Comparison of ENCODE assay signal across 25 cellular contexts in the genomic region with DNA sequence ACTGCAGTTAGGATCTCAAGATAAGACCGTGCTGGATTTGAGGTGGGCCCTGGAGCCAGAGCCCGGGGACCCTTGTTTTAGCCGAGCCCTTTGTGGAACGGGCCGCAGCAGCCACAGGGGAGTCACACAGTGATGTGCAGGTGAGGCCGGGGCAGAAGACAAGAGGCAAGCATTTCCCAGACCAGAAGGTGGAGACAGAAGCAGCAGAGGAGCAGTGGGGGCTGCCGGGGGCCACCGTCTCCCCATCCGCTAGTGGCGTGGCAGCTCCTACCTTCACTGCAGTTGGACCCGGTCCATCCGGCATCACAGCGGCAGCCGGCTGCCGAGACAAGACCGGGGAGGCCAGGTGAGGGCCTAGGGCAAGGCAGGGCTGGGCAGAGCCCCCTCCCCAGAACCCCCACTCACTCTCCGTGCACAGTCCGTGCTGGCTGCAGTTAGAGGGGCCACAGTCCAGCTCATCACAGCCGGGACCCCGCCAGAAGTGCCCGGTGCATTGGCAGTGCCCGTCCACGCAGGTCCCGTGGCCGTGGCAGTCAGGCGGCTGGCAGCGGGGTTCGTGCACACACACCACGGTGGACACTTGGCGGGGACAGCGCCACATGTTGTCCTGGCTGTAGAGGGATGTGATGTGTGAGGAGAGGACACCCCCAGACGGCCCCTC. TPM values are rescaled to one million over a fixed set of nuclear protein-coding genes. Genes with fewer than 3 reads are reported as not detected.
DNase-seq lines count a peak whose midpoint lies in the region; ATAC-seq and TF ChIP-seq lines count a peak whose summit lies in the region.
"Had no signal": no experiment of that assay in that cellular context is flagged by ENCODE, and none has a peak within 500 bp of the region (broad histone marks: within the 10 kb centered on the region; RNA-seq: fewer than 3 reads in every experiment).

No MANE protein-coding gene starts in this region.

- H3K4me2 ChIP-seq in IMR-90 (ENCODE audit: low read depth, low read length) (no peak overlapping the region), neuronal stem cell (ENCODE audit: insufficient read depth, low read length, poor library complexity, severe bottlenecking) (no peak overlapping the region), trophoblast cell (ENCODE audit: low read length) (no peak overlapping the region)
- H3K4me2 ChIP-seq: SK-N-SH had no signal

- H3K9me1 ChIP-seq in IMR-90 (ENCODE audit: insufficient read depth, low read length): peaks cover 2% of the 10 kb centered on the region; the same call in 1 of the 2 replicates

- peaks cover 0 to 8% of the 10 kb centered on the region in 2 experiments; a peak in 2 of 4 replicates for H3K79me1 ChIP-seq in IMR-90 (ENCODE audit: low read depth in 1 of 2, low read length in 2 of 2)
- H3K79me1 ChIP-seq in neuronal stem cell (ENCODE audit: low read depth, low read length): peaks cover 4% of the 10 kb centered on the region
- no peaks in the 10 kb centered on the region for H3K79me1 ChIP-seq in trophoblast cell (ENCODE audit: low read length)

- H2BK12ac ChIP-seq in neuronal stem cell (ENCODE audit: low read length) (no peak overlapping the region), trophoblast cell (ENCODE audit: low read length) (no peak overlapping the region)

- H2BK15ac ChIP-seq in IMR-90 (ENCODE audit: low read depth, low read length): no peak overlapping the region
- no peak overlapping the region for H2BK15ac ChIP-seq in neuronal stem cell (ENCODE audit: low read length)

- H4K91ac ChIP-seq in IMR-90 (ENCODE audit: insufficient read depth, low read depth, low read length): no peak overlapping the region
- no peak overlapping the region for H4K91ac ChIP-seq in neuronal stem cell (ENCODE audit: low read depth, low read length, poor library complexity)
- H4K91ac ChIP-seq in trophoblast cell (ENCODE audit: low read depth, low read length): no peak overlapping the region

- no peak overlapping the region for H4K12ac ChIP-seq in trophoblast cell (ENCODE audit: low read depth, low read length)

- CTCF ChIA-PET in IMR-90 (lab: Yijun Ruan, JAX): no interaction called here

- POLR2A ChIA-PET in IMR-90 (lab: Charles Lee; ENCODE audit: unreplicated experiment): no interaction called here

- no peak overlapping the region for H3K14ac ChIP-seq in IMR-90 (replicated peaks; ENCODE audit: low read depth, low read length)
- H3K14ac ChIP-seq in neuronal stem cell (ENCODE audit: low read length): no peak overlapping the region
- H3K14ac ChIP-seq in trophoblast cell (ENCODE audit: low read length): no peak overlapping the region

- H3K79me2 ChIP-seq in trophoblast cell (ENCODE audit: control insufficient read depth, insufficient read depth, low read length, poor library complexity): no peaks in the 10 kb centered on the region

- no peaks in the 10 kb centered on the region for H3K9me3 ChIP-seq in IMR-90 (ENCODE audit: control insufficient read depth, insufficient read depth, low read length)
- no peaks in the 10 kb centered on the region for H3K9me3 ChIP-seq in neuronal stem cell (replicated peaks in 1 of 2; ENCODE audit: control insufficient read depth in 2 of 2, insufficient read depth in 1 of 2, low read depth in 1 of 2, low read length in 2 of 2)
- peaks cover 1% of the 10 kb centered on the region for H3K9me3 ChIP-seq in trophoblast cell (ENCODE audit: insufficient read depth, low read depth, low read length)
- H3K9me3 ChIP-seq: BE2C, SK-N-SH had no signal

- no peak overlapping the region for H2AFZ ChIP-seq in IMR-90 (replicated peaks; ENCODE audit: low read length, poor library complexity)
- H2AFZ ChIP-seq in neuronal stem cell (ENCODE audit: low read length): no peak overlapping the region
- no peak overlapping the region for H2AFZ ChIP-seq in trophoblast cell (ENCODE audit: insufficient read depth, low read length, poor library complexity)

- no peak overlapping the region for H2AK5ac ChIP-seq in IMR-90 (ENCODE audit: low read depth, low read length)
- H2AK5ac ChIP-seq in neuronal stem cell (ENCODE audit: low read depth, low read length): no peak overlapping the region
- no peak overlapping the region for H2AK5ac ChIP-seq in trophoblast cell (ENCODE audit: low read length)

- DNase-seq in IMR-90: no peak
- peak in 2 of 10 donors; percentile 29 to 56 for DNase-seq in dorsolateral prefrontal cortex
- DNase-seq in neuronal stem cell (ENCODE audit: low spot score): no peak
- no peak for DNase-seq in SKM-1 (lab: John Stamatoyannopoulos, UW; ENCODE audit: unreplicated experiment)
- DNase-seq in NCI-H446 treated with DMSO at 0.1 percent for 48 hours (lab: John Stamatoyannopoulos, UW): no peak
- DNase-seq in trophoblast cell: no peak
- DNase-seq: BE2C, Calu3, DMS79 treated with DMSO at 0.1 percent for 48 hours, GF-D8, KBM-7, MV-4-11, NCI-H1105, NCI-H1436 treated with DMSO at 0.1 percent for 48 hours, NCI-H1930, NCI-H2107, NCI-H524 treated with DMSO at 0.1 percent for 48 hours, NCI-H774, SK-N-SH had no signal

- peaks cover 2% of the 10 kb centered on the region; the same call in 1 of the 2 replicates for H3K4me1 ChIP-seq in IMR-90 (ENCODE audit: control insufficient read depth, insufficient read depth, low read length)
- H3K4me1 ChIP-seq in neuronal stem cell (ENCODE audit: control insufficient read depth in 2 of 2, insufficient read depth in 1 of 2, low read depth in 1 of 2, low read length in 2 of 2): peaks cover 0 to under 1% of the 10 kb centered on the region in 2 donors
- peaks cover under 1 to 2% of the 10 kb centered on the region in 2 experiments for H3K4me1 ChIP-seq in trophoblast cell (ENCODE audit: control insufficient read depth in 1 of 2, insufficient read depth in 2 of 2, low read length in 2 of 2)
- H3K4me1 ChIP-seq: BE2C had no signal

- intact Hi-C loops in IMR-90 (cut with micrococcal nuclease): no loop called here
- intact Hi-C loops in dorsolateral prefrontal cortex (cut with DNase I): no loop called here

- H3K27me3 ChIP-seq in IMR-90 (ENCODE audit: control insufficient read depth, insufficient read depth, low read length) (no peaks in the 10 kb centered on the region), dorsolateral prefrontal cortex (no peaks in the 10 kb centered on the region), neuronal stem cell (ENCODE audit: control insufficient read depth in 3 of 3, insufficient read depth in 3 of 3, low read depth in 1 of 3, low read length in 3 of 3) (peaks cover 0 to 1% (median 0%) of the 10 kb centered on the region in 3 experiments), trophoblast cell (ENCODE audit: insufficient read depth, low read length) (no peaks in the 10 kb centered on the region)

- in situ Hi-C loops in IMR-90 (cut with MboI; ENCODE audit: low sequenced_read_pairs): no loop called here

- H3K56ac ChIP-seq in IMR-90 (ENCODE audit: extremely low read depth, insufficient read depth, low read length): no peak overlapping the region

- H4K8ac ChIP-seq in IMR-90 (ENCODE audit: low read depth in 2 of 2, low read length in 2 of 2) (no peak overlapping the region), neuronal stem cell (ENCODE audit: low read depth, low read length) (peak overlapping the region; percentile 31), trophoblast cell (ENCODE audit: low read depth, low read length) (no peak overlapping the region)

- H2BK20ac ChIP-seq in IMR-90 (ENCODE audit: low read depth, low read length): no peak overlapping the region

- no peak for TF ChIP-seq CTCF in IMR-90 (conservative IDR thresholded peaks at IDR 0.05; ENCODE audit: low read depth, low read length)
- no peak for TF ChIP-seq CTCF in dorsolateral prefrontal cortex (IDR thresholded peaks at IDR 0.05 in 54 of 56, conservative IDR thresholded peaks at IDR 0.05 in 2 of 56; ENCODE audit: low read depth in 1 of 56, partially characterized antibody in 56 of 56)

- H3K4me3 ChIP-seq in IMR-90 (ENCODE audit: insufficient read depth, low read depth, low read length): no peak overlapping the region
- H3K4me3 ChIP-seq in dorsolateral prefrontal cortex: peak overlapping the region in 49 of 59 donors; percentile 5 to 88 (median 35)
- H3K4me3 ChIP-seq in neuronal stem cell (ENCODE audit: low read length in 2 of 2): peak overlapping the region in 1 of 2 donors; percentile 42
- H3K4me3 ChIP-seq in trophoblast cell (ENCODE audit: low read depth, low read length): no peak overlapping the region

- TF ChIP-seq RAD21 in IMR-90 (IDR thresholded peaks at IDR 0.05; ENCODE audit: low read length): no peak

- H3K27ac ChIP-seq in IMR-90 (ENCODE audit: insufficient read depth, low read length) (no peak overlapping the region), dorsolateral prefrontal cortex (peak overlapping the region in 55 of 59 donors; percentile 1 to 97 (median 75)), neuronal stem cell (replicated peaks; ENCODE audit: low read length) (no peak overlapping the region), trophoblast cell (ENCODE audit: low read depth, low read length) (no peak overlapping the region)

- H3K36me3 ChIP-seq in IMR-90 (ENCODE audit: control insufficient read depth, insufficient read depth, low read length) (0 out of 2 replicates have a peak, but pooled peaks cover 1% of the 10 kb centered on the region), neuronal stem cell (replicated peaks in 1 of 2; ENCODE audit: control insufficient read depth in 2 of 2, insufficient read depth in 2 of 2, low read length in 2 of 2) (no peaks in the 10 kb centered on the region), trophoblast cell (ENCODE audit: control insufficient read depth in 1 of 2, insufficient read depth in 2 of 2, low read length in 2 of 2) (peaks cover 2 to 6% of the 10 kb centered on the region in 2 experiments)
- H3K36me3 ChIP-seq: BE2C had no signal

- H3K18ac ChIP-seq in IMR-90 (ENCODE audit: low read depth, low read length): no peak overlapping the region
- H3K18ac ChIP-seq in neuronal stem cell (ENCODE audit: low read length): no peak overlapping the region
- H3K18ac ChIP-seq in trophoblast cell (ENCODE audit: low read length): no peak overlapping the region

- no peak overlapping the region for H3K23ac ChIP-seq in IMR-90 (ENCODE audit: low read depth, low read length)
- no peak overlapping the region for H3K23ac ChIP-seq in neuronal stem cell (ENCODE audit: low read depth, low read length, poor library complexity)
- no peak overlapping the region for H3K23ac ChIP-seq in trophoblast cell (ENCODE audit: low read length)

- no TSS peak for BruUV-seq in IMR-90 (replicated peaks; lab: Mats Ljungman, UMichigan)

- H4K5ac ChIP-seq in IMR-90 (ENCODE audit: low read depth, low read length): no peak overlapping the region

- 95% methylated on average over 13 of the region's 32 CpGs; no CpG with 5 or more reads in 1 of the 2 experiments for WGBS in IMR-90 (ENCODE audit: extremely low coverage in 2 of 2, insufficient read length in 1 of 2), 2 experiments
- WGBS in neuronal stem cell (ENCODE audit: extremely low coverage in 2 of 2, insufficient read length in 2 of 2, insufficient replicate concordance in 1 of 2), 2 donors: no CpG with 5 or more reads among the region's 32 CpGs
- WGBS in trophoblast cell (ENCODE audit: extremely low coverage, insufficient coverage, insufficient read length): no CpG with 5 or more reads among the region's 32 CpGs

- H2BK5ac ChIP-seq in IMR-90 (ENCODE audit: low read depth, low read length, poor library complexity, severe bottlenecking) (no peak overlapping the region), neuronal stem cell (ENCODE audit: low read length) (no peak overlapping the region), trophoblast cell (ENCODE audit: low read depth, low read length, poor library complexity) (no peak overlapping the region)

- ATAC-seq in IMR-90 (ENCODE audit: low read depth) (no peak), HG03571 (IDR thresholded peaks at IDR 0.05; ENCODE audit: unreplicated experiment) (no peak)

- dilution Hi-C loops in IMR-90 (cut with HindIII; ENCODE audit: low sequenced_read_pairs, unreplicated experiment): no loop called here

- H3K4ac ChIP-seq in IMR-90 (ENCODE audit: low read depth, low read length) (no peak overlapping the region), neuronal stem cell (ENCODE audit: low read length) (no peak overlapping the region), trophoblast cell (ENCODE audit: low read depth, low read length) (no peak overlapping the region)

- no peaks in the 10 kb centered on the region for H4K20me1 ChIP-seq in IMR-90 (ENCODE audit: insufficient read depth, low read length)

- peak overlapping the region; percentile 42 for H2AK9ac ChIP-seq in IMR-90 (replicated peaks; ENCODE audit: low read depth, low read length, poor library complexity)

- H2BK120ac ChIP-seq in IMR-90 (ENCODE audit: low read depth, low read length) (no peak overlapping the region), neuronal stem cell (ENCODE audit: low read depth, low read length) (no peak overlapping the region), trophoblast cell (ENCODE audit: insufficient read depth, low read length, poor library complexity) (no peak overlapping the region)

- H3K9ac ChIP-seq in IMR-90 (ENCODE audit: low read depth, low read length) (no peak overlapping the region), neuronal stem cell (ENCODE audit: low read depth, low read length, poor library complexity) (no peak overlapping the region), trophoblast cell (ENCODE audit: low read length) (no peak overlapping the region)
- H3K9ac ChIP-seq: SK-N-SH had no signal

- no peak for TF ChIP-seq POLR2A in IMR-90 (IDR thresholded peaks at IDR 0.05; ENCODE audit: low read depth, low read length)

RNA-seq across cellular contexts. Expression of a gene that starts 6.0 kb away (rescaled TPM):
- 5.3 and 6.5 TPM in 2 replicates for total RNA-seq in IMR-90 (2012; rRNA removed)
- polyA plus RNA-seq in IMR-90 (2012; rRNA removed): 12.2 and 15.0 TPM in 2 replicates
- polyA plus RNA-seq in IMR-90 (2012; cell fraction: cytosol; rRNA removed): 15.3 and 22.7 TPM in 2 replicates
- polyA plus RNA-seq in IMR-90 (2012; cell fraction: nucleus; rRNA removed; ENCODE audit: low replicate concordance): 29.9 and 61.0 TPM in 2 replicates
- total RNA-seq in dorsolateral prefrontal cortex: 10 to 100 TPM; 29.1 to 81.0 (median 49.0) TPM
- polyA plus RNA-seq in neuronal stem cell (2013, experiment 1 of 2): 3.1 TPM
- polyA plus RNA-seq in neuronal stem cell (2013, experiment 2 of 2): 2.7 TPM
- polyA plus RNA-seq in trophoblast cell (2013): 6.4 and 7.7 TPM in 2 replicates

RNA-seq across cellular contexts. Expression of a gene that starts 38.1 kb away (rescaled TPM):
- total RNA-seq in IMR-90 (2012; rRNA removed): 0.18 TPM in 1 of 2 replicates, not detected in the other
- polyA plus RNA-seq in IMR-90 (2012; rRNA removed): 0.17 and 0.30 TPM in 2 replicates
- 0.30 and 0.36 TPM in 2 replicates for polyA plus RNA-seq in IMR-90 (2012; cell fraction: cytosol; rRNA removed)
- polyA plus RNA-seq in IMR-90 (2012; cell fraction: nucleus; rRNA removed; ENCODE audit: low replicate concordance): 0.10 and 0.28 TPM in 2 replicates
- 10 to 100 TPM in 116 of 120 experiments, 1 to 10 TPM in 4; 7.8 to 64.9 (median 22.1) TPM for total RNA-seq in dorsolateral prefrontal cortex
- 0.52 TPM for polyA plus RNA-seq in neuronal stem cell (2013, experiment 1 of 2)
- 0.72 TPM for polyA plus RNA-seq in neuronal stem cell (2013, experiment 2 of 2)
- polyA plus RNA-seq in trophoblast cell (2013): not detected in 2 replicates
- total RNA-seq: A673, Calu3, HT-29, LHCN-M2, MCF 10A had no signal
- polyA plus RNA-seq: CD14-positive monocyte, SK-N-SH had no signal

RNA-seq across cellular contexts. Expression of a gene that starts 43.9 kb away (rescaled TPM):
- total RNA-seq in IMR-90 (2012; rRNA removed) (34.7 and 41.0 TPM in 2 replicates), dorsolateral prefrontal cortex (10 to 100 TPM; 14.4 to 28.9 (median 21.0) TPM)
- 30.4 and 30.9 TPM in 2 replicates for polyA plus RNA-seq in IMR-90 (2012; rRNA removed)
- 40.0 and 51.7 TPM in 2 replicates for polyA plus RNA-seq in IMR-90 (2012; cell fraction: cytosol; rRNA removed)
- polyA plus RNA-seq in IMR-90 (2012; cell fraction: nucleus; rRNA removed; ENCODE audit: low replicate concordance): 17.7 and 27.7 TPM in 2 replicates
- 7.9 TPM for polyA plus RNA-seq in neuronal stem cell (2013, experiment 1 of 2)
- 8.4 TPM for polyA plus RNA-seq in neuronal stem cell (2013, experiment 2 of 2)
- 12.7 and 12.8 TPM in 2 replicates for polyA plus RNA-seq in trophoblast cell (2013)

Comparison
In these comparisons a context has a peak if more than half of its experiments do, and no peak if none do; other contexts are left out.
1. H3K27ac ChIP-seq: peak in dorsolateral prefrontal cortex (55 of 59); none in IMR-90 (single experiment), neuronal stem cell (single experiment) and trophoblast cell (single experiment).
2. H3K4me3 ChIP-seq: peak in dorsolateral prefrontal cortex (49 of 59); none in IMR-90 (single experiment) and trophoblast cell (single experiment).